Comparison of ENCODE assay signal across 25 cellular contexts in genomic region chr11:123472236-123472935, GRCh38. TPM values are rescaled to one million over a fixed set of nuclear protein-coding genes. Genes with fewer than 3 reads are reported as not detected.
A peak's percentile ranks its signal among the peaks of the same experiment; 100 is the strongest.
DNase-seq lines count a peak whose midpoint lies in the region; ATAC-seq and TF ChIP-seq lines count a peak whose summit lies in the region.
"Had no signal": no experiment of that assay in that cellular context is flagged by ENCODE, and none has a peak within 500 bp of the region (broad histone marks: within the 10 kb centered on the region; RNA-seq: fewer than 3 reads in every experiment).

No MANE protein-coding gene starts in this region.

- POLR2A ChIA-PET in PC-3 (lab: Charles Lee; ENCODE audit: unreplicated experiment), result no interaction called here

- no peaks in the 10 kb centered on the region for H3K79me2 ChIP-seq in Karpas-422 (ENCODE audit: low read length)
- H3K79me2 ChIP-seq in PC-3 (ENCODE audit: low read length), result peaks cover 73% of the 10 kb centered on the region

- DNase-seq in activated CD4-positive, alpha-beta T cell treated with anti-CD3 and anti-CD28 coated beads, Interleukin-2, amount 10 ng/mL, durations not matched to agents 24 days and 14 days, result no peak
- no peak for DNase-seq in activated CD4-positive, alpha-beta T cell treated with anti-CD3 and anti-CD28 coated beads, Interleukin-2, amount 50 U/mL, for 48 hours
- DNase-seq in Karpas-422 (peak; percentile 15), PC-3 (peak; percentile 80), cardiac septum (ENCODE audit: low spot score) (no peak), immature natural killer cell (no peak), SHP77 (lab: John Stamatoyannopoulos, UW) (no peak)
- DNase-seq: activated CD4-positive, alpha-beta T cell treated with anti-CD3 and anti-CD28 coated beads, Interleukin-2, amount 50 U/mL, for 1 hour; activated CD8-positive, alpha-beta memory T cell treated with anti-CD3 and anti-CD28 coated beads, Interleukin-2, amount 50 U/mL, for 4 hours; aorta; natural killer cell; NCI-H1092 treated with DMSO at 0.1 percent for 48 hours; NCI-H226; ovary; SK-N-SH; spleen; stimulated activated CD4-positive, alpha-beta T cell treated with anti-CD3 and anti-CD28 coated beads, Interleukin-2, amount 100 ng/mL, for 48 hours had no signal

- no peak overlapping the region for H3K9ac ChIP-seq in Karpas-422 (ENCODE audit: low read length)
- H3K9ac ChIP-seq in PC-3 (ENCODE audit: low read length), result peak overlapping the region; percentile 90
- H3K9ac ChIP-seq: SK-N-SH had no signal

- no peak overlapping the region for H2AFZ ChIP-seq in Karpas-422 (ENCODE audit: low read length)
- no peak overlapping the region for H2AFZ ChIP-seq in PC-3 (ENCODE audit: low read length)
- H2AFZ ChIP-seq: GM23338 had no signal

- intact Hi-C loops in activated CD4-positive, alpha-beta T cell treated with anti-CD3 and anti-CD28 coated beads, Interleukin-2, amount 10 ng/mL, durations not matched to agents 24 days and 14 days (cut with micrococcal nuclease), result no loop called here
- intact Hi-C loops in PC-3 (cut with micrococcal nuclease) (no loop called here), cardiac septum (cut with DNase I) (loop anchor here (5.0 to 10.0 kb wide), 2 partner anchors 110 to 358 kb away; no protein-coding TSS in a partner anchor)

- H3K27me3 ChIP-seq in Karpas-422 (ENCODE audit: low read length) (no peaks in the 10 kb centered on the region), PC-3 (ENCODE audit: low read length) (no peaks in the 10 kb centered on the region)
- H3K27me3 ChIP-seq: cardiac muscle cell, ovary, spleen, vagina had no signal

- H3K4me3 Mint-ChIP-seq in activated CD4-positive, alpha-beta T cell treated with anti-CD3 and anti-CD28 coated beads, Interleukin-2, amount 10 ng/mL, durations not matched to agents 24 days and 14 days, result no peak overlapping the region
- no peak overlapping the region for H3K4me3 Mint-ChIP-seq in immature natural killer cell
- H3K4me3 Mint-ChIP-seq: dendritic cell treated with granulocyte-macrophage colony-stimulating factor and Interleukin-4, amounts not matched to agents 40 ng/mL and 50 ng/mL, for 4 days; GM23338; natural killer cell; stimulated activated effector memory CD8-positive, alpha-beta T cell treated with anti-CD3 and anti-CD28 coated beads, Interleukin-12 subunit alpha, Interleukin-12 subunit beta, amount 100 ng/mL, for 72 hours had no signal

- H3K9me2 ChIP-seq in Karpas-422 (replicated peaks; ENCODE audit: insufficient read depth, low read length) (no peaks in the 10 kb centered on the region), PC-3 (replicated peaks; ENCODE audit: low read length) (no peaks in the 10 kb centered on the region)
- H3K9me2 ChIP-seq: SK-N-SH had no signal

- BruUV-seq in PC-3 (replicated peaks; lab: Mats Ljungman, UMichigan), result TSS peak; percentile 25

- H3K36me3 ChIP-seq in Karpas-422 (ENCODE audit: insufficient read depth, low read length), result no peaks in the 10 kb centered on the region
- H3K36me3 ChIP-seq in PC-3 (ENCODE audit: low read depth, low read length), result peaks cover 4% of the 10 kb centered on the region; the same call in 1 of the 2 replicates
- H3K36me3 ChIP-seq: cardiac muscle cell, ovary, spleen, vagina had no signal

- no peaks in the 10 kb centered on the region for H3K9me3 ChIP-seq in Karpas-422 (ENCODE audit: low read length)
- H3K9me3 ChIP-seq in PC-3 (ENCODE audit: low read length), result no peaks in the 10 kb centered on the region
- H3K9me3 ChIP-seq: ovary, SK-N-SH, spleen, vagina had no signal

- no peaks in the 10 kb centered on the region for H3K27me3 Mint-ChIP-seq in activated CD4-positive, alpha-beta T cell treated with anti-CD3 and anti-CD28 coated beads, Interleukin-2, amount 10 ng/mL, durations not matched to agents 24 days and 14 days
- no peaks in the 10 kb centered on the region for H3K27me3 Mint-ChIP-seq in immature natural killer cell (ENCODE audit: low read depth in 3 of 3)
- H3K27me3 Mint-ChIP-seq: dendritic cell treated with granulocyte-macrophage colony-stimulating factor and Interleukin-4, amounts not matched to agents 40 ng/mL and 50 ng/mL, for 4 days had no signal

- peaks cover 6% of the 10 kb centered on the region for H3F3A ChIP-seq in PC-3 (ENCODE audit: low read length, unreplicated experiment)

- H3K4me3 ChIP-seq in Karpas-422 (ENCODE audit: low read length) (no peak overlapping the region), PC-3 (ENCODE audit: low read length) (no peak overlapping the region)
- H3K4me3 ChIP-seq: cardiac muscle cell, GM23338, ovary, spleen, vagina had no signal

- H4K20me1 ChIP-seq in Karpas-422 (ENCODE audit: insufficient read depth, low read depth, low read length) (no peaks in the 10 kb centered on the region), PC-3 (ENCODE audit: low read length) (no peaks in the 10 kb centered on the region)

- H3K27ac Mint-ChIP-seq in activated CD4-positive, alpha-beta T cell treated with anti-CD3 and anti-CD28 coated beads, Interleukin-2, amount 10 ng/mL, durations not matched to agents 24 days and 14 days, result peak overlapping the region; percentile 48
- no peak overlapping the region for H3K27ac Mint-ChIP-seq in immature natural killer cell
- H3K27ac Mint-ChIP-seq: activated T-helper 2 cell treated with anti-CD3 and anti-CD28 coated beads, Interferon-gamma antibody, Interleukin-2, Interleukin-4, amounts not matched to agents 10 μg/mL and 5 μg/mL and 100 μg/mL, durations not matched to agents 14 hours and 24 hours and 36 hours; dendritic cell treated with granulocyte-macrophage colony-stimulating factor and Interleukin-4, amounts not matched to agents 40 ng/mL and 50 ng/mL, for 4 days; GM23338; natural killer cell had no signal

- H3K4me2 ChIP-seq in Karpas-422 (ENCODE audit: low read depth, low read length, poor library complexity, severe bottlenecking) (no peak overlapping the region), PC-3 (ENCODE audit: low read length) (no peak overlapping the region)
- H3K4me2 ChIP-seq: GM23338, SK-N-SH had no signal

- H3K27ac ChIP-seq in Karpas-422 (ENCODE audit: low read length) (no peak overlapping the region), PC-3 (ENCODE audit: low read length) (peak overlapping the region; percentile 95)
- H3K27ac ChIP-seq: cardiac muscle cell, ovary, vagina, VCaP had no signal

- H3K4me1 ChIP-seq in Karpas-422 (ENCODE audit: low read length), result peaks cover 54% of the 10 kb centered on the region
- peaks cover 49% of the 10 kb centered on the region for H3K4me1 ChIP-seq in PC-3 (ENCODE audit: insufficient read depth, low read length)
- H3K4me1 ChIP-seq: vagina had no signal

- TF ChIP-seq CTCF in PC-3 (conservative IDR thresholded peaks at IDR 0.05; ENCODE audit: low read depth, low read length), result no peak

- no peak; the same call in 1 of the 2 replicates for ATAC-seq in PC-3
- ATAC-seq: activated naive CD4-positive, alpha-beta T cell treated with anti-CD3 and anti-CD28 coated beads, Interleukin-2, amount 50 U/mL, for 72 hours; GM23338; natural killer cell; stimulated activated effector memory CD8-positive, alpha-beta T cell treated with anti-CD3 and anti-CD28 coated beads, Interleukin-12 subunit alpha, Interleukin-12 subunit beta, amount 100 ng/mL, for 72 hours had no signal

- H3K4me1 Mint-ChIP-seq in activated CD4-positive, alpha-beta T cell treated with anti-CD3 and anti-CD28 coated beads, Interleukin-2, amount 10 ng/mL, durations not matched to agents 24 days and 14 days, result peaks cover 33% of the 10 kb centered on the region
- H3K4me1 Mint-ChIP-seq in immature natural killer cell, result no peaks in the 10 kb centered on the region
- H3K4me1 Mint-ChIP-seq: natural killer cell; stimulated activated effector memory CD8-positive, alpha-beta T cell treated with anti-CD3 and anti-CD28 coated beads, Interleukin-12 subunit alpha, Interleukin-12 subunit beta, amount 100 ng/mL, for 72 hours had no signal

- H3K9me3 Mint-ChIP-seq in activated CD4-positive, alpha-beta T cell treated with anti-CD3 and anti-CD28 coated beads, Interleukin-2, amount 10 ng/mL, durations not matched to agents 24 days and 14 days, result no peaks in the 10 kb centered on the region
- no peaks in the 10 kb centered on the region for H3K9me3 Mint-ChIP-seq in immature natural killer cell
- H3K9me3 Mint-ChIP-seq: activated naive CD4-positive, alpha-beta T cell treated with anti-CD3 and anti-CD28 coated beads, Interleukin-2, amount 50 U/mL, for 72 hours; activated T-helper 2 cell treated with anti-CD3 and anti-CD28 coated beads, Interferon-gamma antibody, Interleukin-2, Interleukin-4, amounts not matched to agents 10 μg/mL and 5 μg/mL and 100 μg/mL, durations not matched to agents 14 hours and 24 hours and 36 hours; dendritic cell treated with granulocyte-macrophage colony-stimulating factor and Interleukin-4, amounts not matched to agents 40 ng/mL and 50 ng/mL, for 4 days; GM23338; natural killer cell; stimulated activated effector memory CD8-positive, alpha-beta T cell treated with anti-CD3 and anti-CD28 coated beads, Interleukin-12 subunit alpha, Interleukin-12 subunit beta, amount 100 ng/mL, for 72 hours had no signal

- CTCF ChIA-PET in PC-3 (lab: Charles Lee), result interaction anchor here (0.7 kb wide), 1 partner anchor 100 kb away, joined by 4 read pairs; no protein-coding TSS in a partner anchor

- peaks cover 25% of the 10 kb centered on the region for H3K36me3 Mint-ChIP-seq in activated CD4-positive, alpha-beta T cell treated with anti-CD3 and anti-CD28 coated beads, Interleukin-2, amount 10 ng/mL, durations not matched to agents 24 days and 14 days (ENCODE audit: low read depth)
- no peaks in the 10 kb centered on the region for H3K36me3 Mint-ChIP-seq in immature natural killer cell
- H3K36me3 Mint-ChIP-seq: activated naive CD4-positive, alpha-beta T cell treated with anti-CD3 and anti-CD28 coated beads, Interleukin-2, amount 50 U/mL, for 72 hours; natural killer cell; stimulated activated effector memory CD8-positive, alpha-beta T cell treated with anti-CD3 and anti-CD28 coated beads, Interleukin-12 subunit alpha, Interleukin-12 subunit beta, amount 100 ng/mL, for 72 hours had no signal

RNA-seq across cellular contexts. Expression of gene GRAMD1B, which starts 42.3 kb away (rescaled TPM):
- total RNA-seq in activated CD4-positive, alpha-beta T cell treated with anti-CD3 and anti-CD28 coated beads, Interleukin-2, amount 10 ng/mL, durations not matched to agents 24 days and 14 days, result 117 TPM in 2 replicates
- 59.9 and 79.0 TPM in 2 replicates for total RNA-seq in Karpas-422 (2014; rRNA removed; shearing (Covaris generic); ENCODE audit: low replicate concordance)
- 82.1 and 110 TPM in 2 replicates for total RNA-seq in PC-3 (2014; rRNA removed)
- total RNA-seq in cardiac septum, result 15.3 TPM
- 1 to 10 TPM in 2 of 3 donors, under 1 TPM in 1; 0.78 to 3.4 (median 1.5) TPM for polyA plus RNA-seq in immature natural killer cell

Comparison
In these comparisons a context has a peak if more than half of its experiments do, and no peak if none do; other contexts are left out.
1. DNase-seq: peak in Karpas-422 (single experiment) and PC-3 (single experiment); none in activated CD4-positive, alpha-beta T cell treated with anti-CD3 and anti-CD28 coated beads, Interleukin-2, amount 10 ng/mL, durations not matched to agents 24 days and 14 days (single experiment), activated CD4-positive, alpha-beta T cell treated with anti-CD3 and anti-CD28 coated beads, Interleukin-2, amount 50 U/mL, for 48 hours (0 of 2), cardiac septum (single experiment), immature natural killer cell (0 of 3) and SHP77 (0 of 2).